ENCODE assay signal across 15 cellular contexts in genomic region chr10:5981529-5981928, GRCh38. TPM values are rescaled to one million over a fixed set of nuclear protein-coding genes. Genes with fewer than 3 reads are reported as not detected.
DNase-seq lines count a peak whose midpoint lies in the region; ATAC-seq and TF ChIP-seq lines count a peak whose summit lies in the region.
"Had no signal": no experiment of that assay in that cellular context is flagged by ENCODE, and none has a peak within 500 bp of the region (broad histone marks: within the 10 kb centered on the region; RNA-seq: fewer than 3 reads in every experiment).

No MANE protein-coding gene starts in this region.

- no peaks in the 10 kb centered on the region for H3K9me3 ChIP-seq in colonic mucosa
- no peaks in the 10 kb centered on the region for H3K9me3 ChIP-seq in mesenchymal stem cell (ENCODE audit: control insufficient read depth, low read length)
- no peaks in the 10 kb centered on the region for H3K9me3 ChIP-seq in left ventricle myocardium inferior (replicated peaks)
- H3K9me3 ChIP-seq: HAP-1 had no signal

- DNase-seq in activated CD8-positive, alpha-beta memory T cell treated with anti-CD3 and anti-CD28 coated beads, Interleukin-2, amount 10 ng/mL, durations not matched to agents 7 days and 5 days: peak; percentile 38
- DNase-seq in activated CD8-positive, alpha-beta memory T cell treated with anti-CD3 and anti-CD28 coated beads for 24 hours: no peak
- DNase-seq in colonic mucosa (peak; percentile 13), mesenchymal stem cell (no peak), left ventricle myocardium inferior (no peak)
- DNase-seq: CD8-positive, alpha-beta T cell; COR-L47; DMS153; DMS79 treated with DMSO at 0.1 percent for 48 hours; EL had no signal

- intact Hi-C loops in colonic mucosa (cut with DNase I): no loop called here
- intact Hi-C loops in left ventricle myocardium inferior (cut with micrococcal nuclease): no loop called here

- H3K4me1 ChIP-seq in colonic mucosa: no peaks in the 10 kb centered on the region
- H3K4me1 ChIP-seq in mesenchymal stem cell (ENCODE audit: control insufficient read depth, insufficient read depth, low read depth, low read length): peaks cover 11% of the 10 kb centered on the region
- H3K4me1 ChIP-seq in left ventricle myocardium inferior: peaks cover 31% of the 10 kb centered on the region
- H3K4me1 ChIP-seq: HAP-1 had no signal

- H2AFZ ChIP-seq in mesenchymal stem cell (ENCODE audit: low read depth, low read length): no peak overlapping the region

- H3K4me1 Mint-ChIP-seq in activated CD8-positive, alpha-beta memory T cell treated with anti-CD3 and anti-CD28 coated beads, Interleukin-2, amount 10 ng/mL, durations not matched to agents 7 days and 5 days: peaks cover 11% of the 10 kb centered on the region

- H2BK15ac ChIP-seq in mesenchymal stem cell (ENCODE audit: low read depth, poor library complexity, severe bottlenecking): no peak overlapping the region

- no peak overlapping the region for H3K4me2 ChIP-seq in mesenchymal stem cell (ENCODE audit: low read length, poor library complexity, severe bottlenecking)

- H3K9me3 Mint-ChIP-seq in activated CD8-positive, alpha-beta memory T cell treated with anti-CD3 and anti-CD28 coated beads, Interleukin-2, amount 10 ng/mL, durations not matched to agents 7 days and 5 days (ENCODE audit: low read depth): no peaks in the 10 kb centered on the region
- H3K9me3 Mint-ChIP-seq: CD14-positive monocyte; CD8-positive, alpha-beta T cell had no signal

- WGBS in mesenchymal stem cell: 93% methylated on average over 9 of the region's 9 CpGs

- H3K27me3 ChIP-seq in colonic mucosa: no peaks in the 10 kb centered on the region
- H3K27me3 ChIP-seq in mesenchymal stem cell (ENCODE audit: control insufficient read depth in 1 of 2, insufficient read depth in 1 of 2, low read length in 2 of 2): peaks cover 0 to 14% of the 10 kb centered on the region in 2 experiments
- peaks cover 4% of the 10 kb centered on the region for H3K27me3 ChIP-seq in left ventricle myocardium inferior (ENCODE audit: low read depth)

- peaks cover under 1% of the 10 kb centered on the region for H3K36me3 Mint-ChIP-seq in activated CD8-positive, alpha-beta memory T cell treated with anti-CD3 and anti-CD28 coated beads, Interleukin-2, amount 10 ng/mL, durations not matched to agents 7 days and 5 days
- H3K36me3 Mint-ChIP-seq: CD14-positive monocyte had no signal

- no peaks in the 10 kb centered on the region for H3K79me1 ChIP-seq in mesenchymal stem cell (replicated peaks; ENCODE audit: low read length, poor library complexity, severe bottlenecking)

- H3K9ac ChIP-seq in colonic mucosa (ENCODE audit: low read depth in 2 of 2, low read length in 2 of 2) (no peak overlapping the region), mesenchymal stem cell (ENCODE audit: low read length) (no peak overlapping the region)

- no peak overlapping the region for H4K91ac ChIP-seq in mesenchymal stem cell (ENCODE audit: low read length)

- H3K23ac ChIP-seq in mesenchymal stem cell (ENCODE audit: low read length in 2 of 2): peak overlapping the region; percentile 7 to 61

- no peak overlapping the region for H3K27ac ChIP-seq in colonic mucosa
- no peak overlapping the region for H3K27ac ChIP-seq in mesenchymal stem cell (ENCODE audit: low read length, poor library complexity, severe bottlenecking)
- H3K27ac ChIP-seq in left ventricle myocardium inferior (replicated peaks): no peak overlapping the region
- H3K27ac ChIP-seq: 22Rv1 had no signal

- H3K27me3 Mint-ChIP-seq in activated CD8-positive, alpha-beta memory T cell treated with anti-CD3 and anti-CD28 coated beads, Interleukin-2, amount 10 ng/mL, durations not matched to agents 7 days and 5 days: peaks cover 2% of the 10 kb centered on the region

- H3K36me3 ChIP-seq in colonic mucosa (no peaks in the 10 kb centered on the region), mesenchymal stem cell (ENCODE audit: control insufficient read depth in 1 of 2, insufficient read depth in 2 of 2, low read depth in 1 of 2, low read length in 2 of 2) (no peaks in the 10 kb centered on the region), left ventricle myocardium inferior (no peaks in the 10 kb centered on the region)
- H3K36me3 ChIP-seq: HAP-1 had no signal

- CTCF ChIA-PET in activated CD8-positive, alpha-beta memory T cell treated with anti-CD3 and anti-CD28 coated beads, Interleukin-2, amount 10 ng/mL, durations not matched to agents 7 days and 5 days (lab: Charles Lee): no interaction called here

- no peak overlapping the region for H4K8ac ChIP-seq in mesenchymal stem cell (ENCODE audit: low read length)

- TF ChIP-seq CTCF in colonic mucosa (IDR thresholded peaks at IDR 0.05): no peak
- no peak for TF ChIP-seq CTCF in left ventricle myocardium inferior (IDR thresholded peaks at IDR 0.05; ENCODE audit: borderline replicate concordance)

- ATAC-seq in activated CD8-positive, alpha-beta memory T cell treated with anti-CD3 and anti-CD28 coated beads, Interleukin-2, amount 10 ng/mL, durations not matched to agents 7 days and 5 days: no peak
- ATAC-seq in HG03039 (IDR thresholded peaks at IDR 0.05; ENCODE audit: unreplicated experiment) (no peak), HG03439 (IDR thresholded peaks at IDR 0.05; ENCODE audit: unreplicated experiment) (no peak)
- ATAC-seq: CD8-positive, alpha-beta T cell had no signal

- H3K14ac ChIP-seq in mesenchymal stem cell (ENCODE audit: low read length in 2 of 2): no peak overlapping the region

- no peak overlapping the region for H3K4me3 ChIP-seq in colonic mucosa
- H3K4me3 ChIP-seq in mesenchymal stem cell (ENCODE audit: insufficient read depth in 1 of 2, low read depth in 1 of 2, low read length in 2 of 2): no peak overlapping the region
- no peak overlapping the region for H3K4me3 ChIP-seq in left ventricle myocardium inferior
- H3K4me3 ChIP-seq: HAP-1 had no signal

- no peak overlapping the region for H3K4ac ChIP-seq in mesenchymal stem cell (ENCODE audit: low read depth in 1 of 2, low read length in 2 of 2)

- H2BK120ac ChIP-seq in mesenchymal stem cell (ENCODE audit: low read depth, low read length): no peak overlapping the region

- no peak overlapping the region for H3K18ac ChIP-seq in mesenchymal stem cell (ENCODE audit: low read depth in 1 of 2, low read length in 2 of 2)

- H3K4me3 Mint-ChIP-seq in activated CD8-positive, alpha-beta memory T cell treated with anti-CD3 and anti-CD28 coated beads, Interleukin-2, amount 10 ng/mL, durations not matched to agents 7 days and 5 days: no peak overlapping the region
- H3K4me3 Mint-ChIP-seq: CD14-positive monocyte; CD8-positive, alpha-beta T cell had no signal

- H2AK5ac ChIP-seq in mesenchymal stem cell (ENCODE audit: low read length, severe bottlenecking): no peak overlapping the region

- no peak overlapping the region for H2BK12ac ChIP-seq in mesenchymal stem cell (ENCODE audit: low read length in 2 of 2)

- H2BK5ac ChIP-seq in mesenchymal stem cell (ENCODE audit: low read depth, low read length, poor library complexity, severe bottlenecking): no peak overlapping the region

- H3K27ac Mint-ChIP-seq in activated CD8-positive, alpha-beta memory T cell treated with anti-CD3 and anti-CD28 coated beads, Interleukin-2, amount 10 ng/mL, durations not matched to agents 7 days and 5 days: no peak overlapping the region
- H3K27ac Mint-ChIP-seq: CD14-positive monocyte; CD8-positive, alpha-beta T cell had no signal

RNA-seq across cellular contexts. Expression of gene IL15RA, which starts 4.2 kb away (rescaled TPM):
- 10 to 100 TPM; 31.1 to 31.7 TPM for total RNA-seq in activated CD8-positive, alpha-beta memory T cell treated with anti-CD3 and anti-CD28 coated beads, Interleukin-2, amount 10 ng/mL, durations not matched to agents 7 days and 5 days
- total RNA-seq in colonic mucosa (10 to 100 TPM; 11.5 to 16.0 TPM), left ventricle myocardium inferior (6.0 TPM)
- 16.5 TPM for polyA plus RNA-seq in mesenchymal stem cell (2013, experiment 1 of 2)
- 17.2 TPM for polyA plus RNA-seq in mesenchymal stem cell (2013, experiment 2 of 2)

Comparison
In these comparisons a context has a peak if more than half of its experiments do, and no peak if none do; other contexts are left out.
1. DNase-seq: peak in activated CD8-positive, alpha-beta memory T cell treated with anti-CD3 and anti-CD28 coated beads, Interleukin-2, amount 10 ng/mL, durations not matched to agents 7 days and 5 days (single experiment) and colonic mucosa (single experiment); none in activated CD8-positive, alpha-beta memory T cell treated with anti-CD3 and anti-CD28 coated beads for 24 hours (single experiment), mesenchymal stem cell (single experiment) and left ventricle myocardium inferior (single experiment).